In genomic region chr17:8837438-8838075, GRCh38 we compare ENCODE assay signal across 17 cellular contexts. TPM values are rescaled to one million over a fixed set of nuclear protein-coding genes. Genes with fewer than 3 reads are reported as not detected.
DNase-seq lines count a peak whose midpoint lies in the region; ATAC-seq and TF ChIP-seq lines count a peak whose summit lies in the region.
"Had no signal": no experiment of that assay in that cellular context is flagged by ENCODE, and none has a peak within 500 bp of the region (broad histone marks: within the 10 kb centered on the region; RNA-seq: fewer than 3 reads in every experiment).

No MANE protein-coding gene starts in this region.

- no peak for TF ChIP-seq CTCF in lung (IDR thresholded peaks at IDR 0.05; ENCODE audit: control extremely low read depth, extremely low read depth)

- no peak for ATAC-seq in lung (ENCODE audit: insufficient read depth, low FRiP score)
- ATAC-seq in HG03439 (IDR thresholded peaks at IDR 0.05; ENCODE audit: unreplicated experiment), result no peak
- ATAC-seq in stimulated activated naive CD8-positive, alpha-beta T cell treated with anti-CD3 and anti-CD28 coated beads, Interleukin-15, Interleukin-2, amounts not matched to agents 100 U/mL and 50 U/mL, for 24 hours, result no peak

- H3K9me3 ChIP-seq in lung (ENCODE audit: control insufficient read depth in 2 of 2, insufficient read depth in 1 of 2, low read length in 1 of 2), result no peaks in the 10 kb centered on the region
- H3K9me3 ChIP-seq: HAP-1 had no signal

- no peak for TF ChIP-seq RAD21 in Ishikawa (IDR thresholded peaks at IDR 0.05; ENCODE audit: low read depth)

- H3K4me1 ChIP-seq in lung (ENCODE audit: control insufficient read depth in 2 of 2, insufficient read depth in 2 of 2, low read length in 2 of 2), result no peaks in the 10 kb centered on the region
- H3K4me1 ChIP-seq: HAP-1 had no signal

- WGBS in lung, 2 donors, result 64 to 76% methylated on average over 11 of the region's 11 CpGs

- no peaks in the 10 kb centered on the region for H3K36me3 ChIP-seq in lung (ENCODE audit: control insufficient read depth in 2 of 2, insufficient read depth in 2 of 2, low read length in 2 of 2)
- H3K36me3 ChIP-seq: HAP-1 had no signal

- peaks cover 2% of the 10 kb centered on the region for H3K27me3 ChIP-seq in lung (ENCODE audit: control insufficient read depth, insufficient read depth)

- DNase-seq in AG20443 (ENCODE audit: low spot score) (peak; percentile 10), dermis blood vessel endothelial cell (peak; percentile 6), lung (ENCODE audit: low spot score) (peak; percentile 10), NCI-H2196 treated with DMSO at 0.1 percent for 48 hours (lab: John Stamatoyannopoulos, UW; ENCODE audit: unreplicated experiment) (no peak), NCI-H345 (lab: John Stamatoyannopoulos, UW) (no peak)
- DNase-seq in stimulated activated naive CD8-positive, alpha-beta T cell treated with anti-CD3 and anti-CD28 coated beads, Interleukin-15, Interleukin-2, amounts not matched to agents 100 U/mL and 50 U/mL, for 24 hours, result no peak
- DNase-seq: activated naive CD8-positive, alpha-beta T cell treated with anti-CD3 and anti-CD28 coated beads for 36 hours; AML-193; DND-41; NCI-H1048; NCI-H524 treated with DMSO at 0.1 percent for 48 hours; SHP77; stimulated activated CD4-positive, alpha-beta T cell treated with anti-CD3 and anti-CD28 coated beads, Interleukin-1b, Interleukin-23, amount 100 ng/mL, for 48 hours had no signal

- H3K4me3 ChIP-seq in lung, result no peak overlapping the region
- H3K4me3 ChIP-seq: HAP-1 had no signal

- no peak for TF ChIP-seq EP300 in Ishikawa (IDR thresholded peaks at IDR 0.05; ENCODE audit: borderline replicate concordance)

- H3K27ac ChIP-seq in lung (ENCODE audit: low read depth in 1 of 2, low read length in 1 of 2), result no peak overlapping the region

TF ChIP-seq in Ishikawa, 13 proteins besides CTCF, POLR2A, EP300 and RAD21:
- TF ChIP-seq USF1 (IDR thresholded peaks at IDR 0.05), result peak; percentile 71
- TF ChIP-seq TEAD4 (IDR thresholded peaks at IDR 0.05), result no peak

RNA-seq across cellular contexts. Expression of gene PIK3R6, which starts 29.9 kb away (rescaled TPM):
- not detected in 2 replicates for total RNA-seq in dermis blood vessel endothelial cell
- 1 to 10 TPM; 1.3 to 3.0 TPM for total RNA-seq in lung
- polyA plus RNA-seq in lung, result 1 to 10 TPM in 1 of 2 donors, under 1 TPM in 1; 0.93 to 1.7 TPM
- total RNA-seq: chondrocyte had no signal

RNA-seq across cellular contexts. Expression of gene MFSD6L, which starts 38.4 kb away (rescaled TPM):
- total RNA-seq in dermis blood vessel endothelial cell (not detected in 2 replicates), lung (1 to 10 TPM in 1 of 2 donors, under 1 TPM in 1; 0.68 to 2.1 TPM)
- 1 to 10 TPM in 1 of 2 donors, under 1 TPM in 1; 0.85 to 1.4 TPM for polyA plus RNA-seq in lung
- total RNA-seq: activated naive CD8-positive, alpha-beta T cell treated with anti-CD3 and anti-CD28 coated beads for 36 hours; chondrocyte had no signal

Comparison
In these comparisons a context has a peak if more than half of its experiments do, and no peak if none do; other contexts are left out.
1. DNase-seq: peak in AG20443 (single experiment), dermis blood vessel endothelial cell (single experiment) and lung (single experiment); none in NCI-H2196 treated with DMSO at 0.1 percent for 48 hours (single experiment), NCI-H345 (single experiment) and stimulated activated naive CD8-positive, alpha-beta T cell treated with anti-CD3 and anti-CD28 coated beads, Interleukin-15, Interleukin-2, amounts not matched to agents 100 U/mL and 50 U/mL, for 24 hours (single experiment).